In genomic region chr18:2852460-2852859, GRCh38 we compare ENCODE assay signal across 1 cellular context. TPM values are rescaled to one million over a fixed set of nuclear protein-coding genes. Genes with fewer than 3 reads are reported as not detected.
"Had no signal": no experiment of that assay in that cellular context is flagged by ENCODE, and none has a peak within 500 bp of the region (broad histone marks: within the 10 kb centered on the region; RNA-seq: fewer than 3 reads in every experiment).

No MANE protein-coding gene starts in this region.

RNA-seq across cellular contexts. Expression of gene EMILIN2, which starts 5.7 kb away (rescaled TPM):
- polyA plus RNA-seq: neural cell had no signal
